ENCODE assay signal across 30 cellular contexts in the genomic region with DNA sequence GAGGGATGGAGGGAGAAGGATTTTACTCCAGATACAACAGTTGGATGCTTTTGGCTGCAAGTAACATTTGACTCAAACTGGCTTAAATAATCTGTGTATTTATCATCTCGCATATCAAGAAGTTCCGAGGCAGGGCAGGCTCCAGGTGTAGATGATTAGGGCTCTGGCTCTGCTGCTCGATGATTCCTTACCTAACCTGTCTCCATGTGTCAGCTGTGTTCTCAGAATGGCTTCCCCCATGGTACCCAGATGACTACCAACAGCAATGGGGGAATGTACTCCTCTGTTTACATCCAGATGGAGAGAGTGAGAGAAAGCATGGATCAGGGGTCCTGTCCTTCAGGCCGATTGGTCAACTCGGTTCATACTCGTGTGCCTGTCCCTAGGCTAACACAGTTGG.
"Had no signal": no experiment of that assay in that cellular context is flagged by ENCODE, and none has a peak within 500 bp of the region (broad histone marks: within the 10 kb centered on the region; RNA-seq: fewer than 3 reads in every experiment).

No MANE protein-coding gene starts in this region.

- H3K4me1 ChIP-seq: left lung, lower lobe of right lung, prostate gland, vagina had no signal

- FAIRE-seq: islet of Langerhans, kidney had no signal

- DNase-seq: hypothalamus; immature natural killer cell; kidney; left colon; left lung; lower lobe of right lung; mammary epithelial cell; mesendoderm; naive B cell; natural killer cell; nephron progenitor cell; ovary; posterior cingulate gyrus; retina; right cardiac atrium; stimulated activated CD4-positive, alpha-beta T cell treated with anti-CD3 and anti-CD28 coated beads, Interleukin-12 subunit alpha, Interleukin-12 subunit beta, amount 100 ng/mL, for 4 hours; stimulated activated CD4-positive, alpha-beta T cell treated with anti-CD3 and anti-CD28 coated beads, Interleukin-4, amount 100 ng/mL, for 24 hours; stimulated activated naive CD4-positive, alpha-beta T cell treated with Interleukin-2 at 50 U/mL for 16 hours; stimulated activated naive CD8-positive, alpha-beta T cell treated with anti-CD3 and anti-CD28 coated beads, Interleukin-15, amount 100 ng/mL, for 72 hours; substantia nigra had no signal

- H3K36me3 ChIP-seq: left lung, lower lobe of right lung, neural progenitor cell, ovary, prostate gland, tibial nerve, vagina had no signal

- H3K27ac Mint-ChIP-seq: immature natural killer cell; mesothelial cell of epicardium; natural killer cell; nephron progenitor cell; neural progenitor cell; stimulated activated memory B cell treated with anti-CD40 and anti-IgM and Interleukin-4, amounts not matched to agents 10 μg/mL and 1 μg/mL and 100 μg/mL, for 72 hours; type B pancreatic cell had no signal

- ATAC-seq: left colon; left lung; lower lobe of right lung; natural killer cell; right cardiac atrium; sciatic nerve; stimulated activated memory B cell treated with anti-CD40 and anti-IgM and Interleukin-4, amounts not matched to agents 10 μg/mL and 1 μg/mL and 100 μg/mL, for 72 hours; stimulated activated naive CD8-positive, alpha-beta T cell treated with anti-CD3 and anti-CD28 coated beads, Interleukin-15, amount 100 ng/mL, for 72 hours had no signal

- H3K4me2 ChIP-seq: neural progenitor cell had no signal

- H3K36me3 Mint-ChIP-seq: immature natural killer cell; mesothelial cell of epicardium; natural killer cell; neural progenitor cell; stimulated activated memory B cell treated with anti-CD40 and anti-IgM and Interleukin-4, amounts not matched to agents 10 μg/mL and 1 μg/mL and 100 μg/mL, for 72 hours; type B pancreatic cell had no signal

- H2AFZ ChIP-seq: neural progenitor cell had no signal

- H3K9me3 Mint-ChIP-seq: natural killer cell, type B pancreatic cell had no signal

- H3K4me3 ChIP-seq: left lung, lower lobe of right lung, neural progenitor cell, ovary, prostate gland, skin epidermis, tibial nerve, vagina had no signal

- H3K9me3 ChIP-seq: left lung, lower lobe of right lung, ovary, prostate gland, tibial nerve, vagina had no signal

- H3K4me3 Mint-ChIP-seq: immature natural killer cell; mesothelial cell of epicardium; naive B cell; natural killer cell; nephron progenitor cell; neural progenitor cell; stimulated activated memory B cell treated with anti-CD40 and anti-IgM and Interleukin-4, amounts not matched to agents 10 μg/mL and 1 μg/mL and 100 μg/mL, for 72 hours; stimulated activated naive CD8-positive, alpha-beta T cell treated with anti-CD3 and anti-CD28 coated beads, Interleukin-15, amount 100 ng/mL, for 72 hours; type B pancreatic cell had no signal

- H3K27ac ChIP-seq: left lung, lower lobe of right lung, neural progenitor cell, ovary, prostate gland, skin epidermis, tibial nerve, vagina had no signal

- H3K9ac ChIP-seq: neural progenitor cell had no signal

- H3K4me1 Mint-ChIP-seq: immature natural killer cell; naive B cell; natural killer cell; stimulated activated memory B cell treated with anti-CD40 and anti-IgM and Interleukin-4, amounts not matched to agents 10 μg/mL and 1 μg/mL and 100 μg/mL, for 72 hours had no signal

- H3K27me3 ChIP-seq: neural progenitor cell, ovary, vagina had no signal
